In the genomic region with DNA sequence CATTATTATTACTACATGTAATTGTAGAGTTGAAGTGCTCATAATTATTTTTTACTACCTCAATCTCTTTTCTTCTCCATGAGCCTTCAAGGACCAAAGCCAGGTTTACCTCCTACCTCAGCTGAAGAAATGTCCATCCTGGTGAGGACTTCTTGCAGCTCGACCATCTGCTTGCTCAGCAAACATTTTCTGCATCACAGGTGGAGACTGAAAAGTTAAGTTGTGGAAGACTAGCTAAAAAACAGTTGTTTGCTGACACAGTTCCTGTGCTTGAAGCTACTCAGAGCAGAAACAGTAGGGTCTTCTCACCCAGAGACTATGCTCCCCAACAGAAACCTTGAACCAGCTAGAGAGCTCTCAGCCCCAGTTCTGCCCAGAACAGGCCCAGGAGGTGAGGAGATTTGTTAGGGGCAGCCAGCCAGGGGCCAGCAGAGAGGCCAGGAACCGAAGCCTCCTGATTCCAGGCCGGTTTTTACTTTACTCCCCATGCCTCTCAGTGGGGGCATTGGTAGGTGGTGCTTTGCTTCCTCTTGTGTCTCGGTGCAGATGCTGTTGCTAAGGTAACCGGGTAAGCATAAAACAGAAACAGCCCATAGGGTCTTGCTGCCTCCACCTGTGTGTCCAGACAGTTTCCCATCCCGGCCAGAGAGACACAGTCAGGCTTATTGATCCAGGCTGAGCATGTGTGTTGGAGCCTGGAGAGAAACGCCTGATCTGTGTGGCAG, we compare ENCODE assay signal across 1 cellular context.
TF ChIP-seq lines count a peak whose summit lies in the region.

No MANE protein-coding gene starts in this region.

TF ChIP-seq in K562, 482 proteins besides CTCF, POLR2A, EP300 and RAD21 (continued from another document):
- TF ChIP-seq ZNF609 (CRISPR knock-in tag; IDR thresholded peaks at IDR 0.05; ENCODE audit: borderline replicate concordance) (no peak), CBX3 (IDR thresholded peaks at IDR 0.05; ENCODE audit: borderline replicate concordance in 1 of 2, low read length in 2 of 2) (no peak), RFX1 (IDR thresholded peaks at IDR 0.05) (peak; percentile 86), DMBX1 (CRISPR knock-in tag; IDR thresholded peaks at IDR 0.05; ENCODE audit: borderline replicate concordance) (peak; percentile 52; the same call in 1 of the 2 replicates), TCFL5 (CRISPR knock-in tag; conservative IDR thresholded peaks at IDR 0.05) (no peak), CXXC5 (CRISPR knock-in tag; IDR thresholded peaks at IDR 0.05) (0 out of 2 replicates have a peak, but pooled peaks have one; percentile 30), SIN3B (IDR thresholded peaks at IDR 0.05; ENCODE audit: low read depth) (no peak), C11orf30 (IDR thresholded peaks at IDR 0.05; ENCODE audit: low read depth) (peak; percentile 34; the same call in 1 of the 2 replicates), MAZ (CRISPR knock-in tag; conservative IDR thresholded peaks at IDR 0.05 in 1 of 2, IDR thresholded peaks at IDR 0.05 in 1 of 2) (peak in 1 of 2 experiments; percentile 54; a peak in 1 of 4 replicates), LARP7 (IDR thresholded peaks at IDR 0.05) (no peak), ELF4 (CRISPR knock-in tag; IDR thresholded peaks at IDR 0.05) (no peak), BMI1 (IDR thresholded peaks at IDR 0.05; ENCODE audit: low read length) (peak; percentile 35; the same call in 1 of the 2 replicates)
